Comparison of ENCODE assay signal across 1 cellular context in the genomic region with DNA sequence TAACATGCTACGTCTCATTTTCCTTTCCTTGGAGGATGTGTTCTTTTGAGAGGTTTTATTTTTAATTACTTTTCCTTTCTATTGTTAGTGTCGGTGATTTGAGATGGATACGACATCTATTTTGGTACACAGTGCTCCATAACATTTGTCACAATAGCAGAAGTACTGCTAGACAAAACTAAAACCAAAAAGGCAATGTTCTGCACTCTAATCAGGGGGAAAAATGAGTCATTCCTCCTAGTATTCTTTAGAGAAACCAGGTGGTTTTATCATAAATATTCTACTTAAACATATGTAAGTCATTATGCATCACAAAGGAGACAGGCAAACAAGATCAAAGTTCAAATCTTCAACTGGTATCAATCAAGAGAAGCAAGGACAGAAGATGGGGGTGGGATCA.
TF ChIP-seq lines count a peak whose summit lies in the region.

No MANE protein-coding gene starts in this region.

TF ChIP-seq in SK-N-SH treated with all-trans-retinoic acid at 6 μM for 48 hours, 23 proteins besides CTCF, POLR2A, EP300 and RAD21 (continued from another document):
- no peak for TF ChIP-seq TOX (CRISPR knock-in tag; IDR thresholded peaks at IDR 0.05; ENCODE audit: borderline replicate concordance)
- no peak for TF ChIP-seq ZNF565 (CRISPR knock-in tag; conservative IDR thresholded peaks at IDR 0.05; ENCODE audit: low read depth)
- no peak for TF ChIP-seq RARB (CRISPR knock-in tag; IDR thresholded peaks at IDR 0.05)
- TF ChIP-seq, protein P1, sequence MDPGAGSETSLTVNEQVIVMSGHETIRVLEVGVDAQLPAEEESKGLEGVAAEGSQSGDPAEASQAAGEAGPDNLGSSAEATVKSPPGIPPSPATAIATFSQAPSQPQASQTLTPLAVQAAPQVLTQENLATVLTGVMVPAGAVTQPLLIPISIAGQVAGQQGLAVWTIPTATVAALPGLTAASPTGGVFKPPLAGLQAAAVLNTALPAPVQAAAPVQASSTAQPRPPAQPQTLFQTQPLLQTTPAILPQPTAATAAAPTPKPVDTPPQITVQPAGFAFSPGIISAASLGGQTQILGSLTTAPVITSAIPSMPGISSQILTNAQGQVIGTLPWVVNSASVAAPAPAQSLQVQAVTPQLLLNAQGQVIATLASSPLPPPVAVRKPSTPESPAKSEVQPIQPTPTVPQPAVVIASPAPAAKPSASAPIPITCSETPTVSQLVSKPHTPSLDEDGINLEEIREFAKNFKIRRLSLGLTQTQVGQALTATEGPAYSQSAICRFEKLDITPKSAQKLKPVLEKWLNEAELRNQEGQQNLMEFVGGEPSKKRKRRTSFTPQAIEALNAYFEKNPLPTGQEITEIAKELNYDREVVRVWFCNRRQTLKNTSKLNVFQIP (CRISPR knock-in tag; IDR thresholded peaks at IDR 0.05; ENCODE audit: borderline replicate concordance, low read depth) = no peak
TF ChIP-seq in SK-N-SH treated with all-trans-retinoic acid at 6 μM for 48 hours: peak in this region for 0.
